In the genomic region with DNA sequence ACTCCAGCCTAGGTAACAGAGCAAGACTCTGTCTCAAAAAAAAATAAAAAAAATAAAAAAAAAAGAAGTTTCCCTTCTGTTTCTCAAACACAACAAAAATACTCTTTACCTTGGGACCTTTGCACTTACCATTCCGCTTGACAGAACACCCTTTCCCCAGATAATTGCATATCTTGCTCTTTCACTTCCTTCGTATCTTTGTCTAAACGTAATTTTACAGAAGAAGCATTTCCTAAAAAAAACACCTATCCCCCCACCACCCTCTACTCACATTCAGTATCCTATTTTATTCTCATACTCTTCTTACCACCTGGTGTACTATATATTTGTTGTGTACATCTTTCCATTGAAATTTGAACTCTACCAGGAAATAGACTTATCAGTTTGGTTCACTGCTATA, we compare ENCODE assay signal across 1 cellular context.
A peak's percentile ranks its signal among the peaks of the same experiment; 100 is the strongest.
TF ChIP-seq lines count a peak whose summit lies in the region.

No MANE protein-coding gene starts in this region.

TF ChIP-seq in GM12878, 131 proteins besides CTCF, POLR2A, EP300 and RAD21:
- TF ChIP-seq IRF3 (IDR thresholded peaks at IDR 0.05) (no peak), MEF2B (IDR thresholded peaks at IDR 0.05; ENCODE audit: partially characterized antibody, poor library complexity, severe bottlenecking) (peak; percentile 84), NBN (IDR thresholded peaks at IDR 0.05) (peak; percentile 93), SPI1 (IDR thresholded peaks at IDR 0.05; ENCODE audit: borderline replicate concordance, insufficient read depth, low read depth, low read length) (peak; percentile 75; the same call in 1 of the 2 replicates), ZNF384 (IDR thresholded peaks at IDR 0.05; ENCODE audit: borderline replicate concordance, low read depth, low read length) (peak; percentile 93), HCFC1 (IDR thresholded peaks at IDR 0.05; ENCODE audit: low read length) (no peak), SIN3A (IDR thresholded peaks at IDR 0.05; ENCODE audit: low read depth, low read length) (no peak), RCOR1 (conservative IDR thresholded peaks at IDR 0.05; ENCODE audit: low read depth, low read length) (no peak), ETV6 (conservative IDR thresholded peaks at IDR 0.05 in 1 of 2, IDR thresholded peaks at IDR 0.05 in 1 of 2; ENCODE audit: borderline replicate concordance in 1 of 2, low read depth in 1 of 2) (0 out of 4 replicates have a peak, but pooled peaks of 1 of the 2 experiments have one; percentile 57), NR2F1 (conservative IDR thresholded peaks at IDR 0.05) (peak; percentile 94), PAX8 (IDR thresholded peaks at IDR 0.05) (no peak), ZNF274 (IDR thresholded peaks at IDR 0.05; ENCODE audit: insufficient read depth, insufficient read length) (no peak), MXI1 (IDR thresholded peaks at IDR 0.05; ENCODE audit: low read depth, low read length) (peak; percentile 49; the same call in 1 of the 2 replicates), HDAC2 (IDR thresholded peaks at IDR 0.05) (no peak), MEF2A (IDR thresholded peaks at IDR 0.05; ENCODE audit: insufficient read depth, low read depth, low read length) (no peak), JUNB (IDR thresholded peaks at IDR 0.05) (no peak), PAX5 (IDR thresholded peaks at IDR 0.05; ENCODE audit: borderline replicate concordance, low read depth, low read length) (0 out of 2 replicates have a peak, but pooled peaks have one; percentile 48), CBX3 (IDR thresholded peaks at IDR 0.05; ENCODE audit: borderline replicate concordance, low read depth) (no peak), CEBPB (IDR thresholded peaks at IDR 0.05; ENCODE audit: borderline replicate concordance in 1 of 2, low read depth in 2 of 2, low read length in 2 of 2) (no peak), NFIC (IDR thresholded peaks at IDR 0.05; ENCODE audit: low read depth, low read length) (peak; percentile 50; the same call in 1 of the 2 replicates), MTA2 (IDR thresholded peaks at IDR 0.05; ENCODE audit: low read depth) (peak; percentile 94), GATAD2B (conservative IDR thresholded peaks at IDR 0.05; ENCODE audit: low read depth) (0 out of 2 replicates have a peak, but pooled peaks have one; percentile 31), TCF12 (IDR thresholded peaks at IDR 0.05; ENCODE audit: low read depth, low read length) (no peak), JUND (IDR thresholded peaks at IDR 0.05; ENCODE audit: low read depth, low read length) (no peak), KDM1A (IDR thresholded peaks at IDR 0.05; ENCODE audit: borderline replicate concordance) (no peak), CREB1 (IDR thresholded peaks at IDR 0.05; ENCODE audit: low read depth) (0 out of 2 replicates have a peak, but pooled peaks have one; percentile 2), KAT2A (conservative IDR thresholded peaks at IDR 0.05; ENCODE audit: control insufficient read depth, low read depth, low read length) (no peak), BMI1 (IDR thresholded peaks at IDR 0.05; ENCODE audit: borderline replicate concordance) (0 out of 2 replicates have a peak, but pooled peaks have one; percentile 42), NR2C2 (IDR thresholded peaks at IDR 0.05; ENCODE audit: borderline replicate concordance, control insufficient read depth, insufficient read length, low read depth) (no peak), KLF5 (IDR thresholded peaks at IDR 0.05; ENCODE audit: partially characterized antibody) (no peak), RUNX3 (IDR thresholded peaks at IDR 0.05; ENCODE audit: low read length) (0 out of 2 replicates have a peak, but pooled peaks have one; percentile 19), TBL1XR1 (IDR thresholded peaks at IDR 0.05; ENCODE audit: low read depth, low read length) (0 out of 2 replicates have a peak, but pooled peaks have one; percentile 36), IKZF1 (conservative IDR thresholded peaks at IDR 0.05) (peak; percentile 71), GABPA (IDR thresholded peaks at IDR 0.05; ENCODE audit: low read depth) (no peak), RELB (IDR thresholded peaks at IDR 0.05; ENCODE audit: low read depth) (peak; percentile 74), ATF7 (IDR thresholded peaks at IDR 0.05; ENCODE audit: low read depth) (peak; percentile 81), IKZF2 (IDR thresholded peaks at IDR 0.05) (peak; percentile 86 to 87), DPF2 (IDR thresholded peaks at IDR 0.05) (0 out of 2 replicates have a peak, but pooled peaks have one; percentile 29), ZNF217 (IDR thresholded peaks at IDR 0.05) (peak; percentile 81; the same call in 1 of the 2 replicates), SMC3 (IDR thresholded peaks at IDR 0.05; ENCODE audit: borderline replicate concordance, low read length) (no peak)
- TF ChIP-seq, protein P1, sequence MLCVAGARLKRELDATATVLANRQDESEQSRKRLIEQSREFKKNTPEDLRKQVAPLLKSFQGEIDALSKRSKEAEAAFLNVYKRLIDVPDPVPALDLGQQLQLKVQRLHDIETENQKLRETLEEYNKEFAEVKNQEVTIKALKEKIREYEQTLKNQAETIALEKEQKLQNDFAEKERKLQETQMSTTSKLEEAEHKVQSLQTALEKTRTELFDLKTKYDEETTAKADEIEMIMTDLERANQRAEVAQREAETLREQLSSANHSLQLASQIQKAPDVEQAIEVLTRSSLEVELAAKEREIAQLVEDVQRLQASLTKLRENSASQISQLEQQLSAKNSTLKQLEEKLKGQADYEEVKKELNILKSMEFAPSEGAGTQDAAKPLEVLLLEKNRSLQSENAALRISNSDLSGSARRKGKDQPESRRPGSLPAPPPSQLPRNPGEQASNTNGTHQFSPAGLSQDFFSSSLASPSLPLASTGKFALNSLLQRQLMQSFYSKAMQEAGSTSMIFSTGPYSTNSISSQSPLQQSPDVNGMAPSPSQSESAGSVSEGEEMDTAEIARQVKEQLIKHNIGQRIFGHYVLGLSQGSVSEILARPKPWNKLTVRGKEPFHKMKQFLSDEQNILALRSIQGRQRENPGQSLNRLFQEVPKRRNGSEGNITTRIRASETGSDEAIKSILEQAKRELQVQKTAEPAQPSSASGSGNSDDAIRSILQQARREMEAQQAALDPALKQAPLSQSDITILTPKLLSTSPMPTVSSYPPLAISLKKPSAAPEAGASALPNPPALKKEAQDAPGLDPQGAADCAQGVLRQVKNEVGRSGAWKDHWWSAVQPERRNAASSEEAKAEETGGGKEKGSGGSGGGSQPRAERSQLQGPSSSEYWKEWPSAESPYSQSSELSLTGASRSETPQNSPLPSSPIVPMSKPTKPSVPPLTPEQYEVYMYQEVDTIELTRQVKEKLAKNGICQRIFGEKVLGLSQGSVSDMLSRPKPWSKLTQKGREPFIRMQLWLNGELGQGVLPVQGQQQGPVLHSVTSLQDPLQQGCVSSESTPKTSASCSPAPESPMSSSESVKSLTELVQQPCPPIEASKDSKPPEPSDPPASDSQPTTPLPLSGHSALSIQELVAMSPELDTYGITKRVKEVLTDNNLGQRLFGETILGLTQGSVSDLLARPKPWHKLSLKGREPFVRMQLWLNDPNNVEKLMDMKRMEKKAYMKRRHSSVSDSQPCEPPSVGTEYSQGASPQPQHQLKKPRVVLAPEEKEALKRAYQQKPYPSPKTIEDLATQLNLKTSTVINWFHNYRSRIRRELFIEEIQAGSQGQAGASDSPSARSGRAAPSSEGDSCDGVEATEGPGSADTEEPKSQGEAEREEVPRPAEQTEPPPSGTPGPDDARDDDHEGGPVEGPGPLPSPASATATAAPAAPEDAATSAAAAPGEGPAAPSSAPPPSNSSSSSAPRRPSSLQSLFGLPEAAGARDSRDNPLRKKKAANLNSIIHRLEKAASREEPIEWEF (IDR thresholded peaks at IDR 0.05; ENCODE audit: insufficient replicate concordance, low read depth, low read length): peak; percentile 45
- TF ChIP-seq, protein P2, sequence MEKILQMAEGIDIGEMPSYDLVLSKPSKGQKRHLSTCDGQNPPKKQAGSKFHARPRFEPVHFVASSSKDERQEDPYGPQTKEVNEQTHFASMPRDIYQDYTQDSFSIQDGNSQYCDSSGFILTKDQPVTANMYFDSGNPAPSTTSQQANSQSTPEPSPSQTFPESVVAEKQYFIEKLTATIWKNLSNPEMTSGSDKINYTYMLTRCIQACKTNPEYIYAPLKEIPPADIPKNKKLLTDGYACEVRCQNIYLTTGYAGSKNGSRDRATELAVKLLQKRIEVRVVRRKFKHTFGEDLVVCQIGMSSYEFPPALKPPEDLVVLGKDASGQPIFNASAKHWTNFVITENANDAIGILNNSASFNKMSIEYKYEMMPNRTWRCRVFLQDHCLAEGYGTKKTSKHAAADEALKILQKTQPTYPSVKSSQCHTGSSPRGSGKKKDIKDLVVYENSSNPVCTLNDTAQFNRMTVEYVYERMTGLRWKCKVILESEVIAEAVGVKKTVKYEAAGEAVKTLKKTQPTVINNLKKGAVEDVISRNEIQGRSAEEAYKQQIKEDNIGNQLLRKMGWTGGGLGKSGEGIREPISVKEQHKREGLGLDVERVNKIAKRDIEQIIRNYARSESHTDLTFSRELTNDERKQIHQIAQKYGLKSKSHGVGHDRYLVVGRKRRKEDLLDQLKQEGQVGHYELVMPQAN (conservative IDR thresholded peaks at IDR 0.05): 0 out of 2 replicates have a peak, but pooled peaks have one; percentile 43
- TF ChIP-seq, protein P3, sequence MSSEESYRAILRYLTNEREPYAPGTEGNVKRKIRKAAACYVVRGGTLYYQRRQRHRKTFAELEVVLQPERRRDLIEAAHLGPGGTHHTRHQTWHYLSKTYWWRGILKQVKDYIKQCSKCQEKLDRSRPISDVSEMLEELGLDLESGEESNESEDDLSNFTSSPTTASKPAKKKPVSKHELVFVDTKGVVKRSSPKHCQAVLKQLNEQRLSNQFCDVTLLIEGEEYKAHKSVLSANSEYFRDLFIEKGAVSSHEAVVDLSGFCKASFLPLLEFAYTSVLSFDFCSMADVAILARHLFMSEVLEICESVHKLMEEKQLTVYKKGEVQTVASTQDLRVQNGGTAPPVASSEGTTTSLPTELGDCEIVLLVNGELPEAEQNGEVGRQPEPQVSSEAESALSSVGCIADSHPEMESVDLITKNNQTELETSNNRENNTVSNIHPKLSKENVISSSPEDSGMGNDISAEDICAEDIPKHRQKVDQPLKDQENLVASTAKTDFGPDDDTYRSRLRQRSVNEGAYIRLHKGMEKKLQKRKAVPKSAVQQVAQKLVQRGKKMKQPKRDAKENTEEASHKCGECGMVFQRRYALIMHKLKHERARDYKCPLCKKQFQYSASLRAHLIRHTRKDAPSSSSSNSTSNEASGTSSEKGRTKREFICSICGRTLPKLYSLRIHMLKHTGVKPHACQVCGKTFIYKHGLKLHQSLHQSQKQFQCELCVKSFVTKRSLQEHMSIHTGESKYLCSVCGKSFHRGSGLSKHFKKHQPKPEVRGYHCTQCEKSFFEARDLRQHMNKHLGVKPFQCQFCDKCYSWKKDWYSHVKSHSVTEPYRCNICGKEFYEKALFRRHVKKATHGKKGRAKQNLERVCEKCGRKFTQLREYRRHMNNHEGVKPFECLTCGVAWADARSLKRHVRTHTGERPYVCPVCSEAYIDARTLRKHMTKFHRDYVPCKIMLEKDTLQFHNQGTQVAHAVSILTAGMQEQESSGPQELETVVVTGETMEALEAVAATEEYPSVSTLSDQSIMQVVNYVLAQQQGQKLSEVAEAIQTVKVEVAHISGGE (CRISPR knock-in tag; IDR thresholded peaks at IDR 0.05): no peak
- TF ChIP-seq, protein P4, sequence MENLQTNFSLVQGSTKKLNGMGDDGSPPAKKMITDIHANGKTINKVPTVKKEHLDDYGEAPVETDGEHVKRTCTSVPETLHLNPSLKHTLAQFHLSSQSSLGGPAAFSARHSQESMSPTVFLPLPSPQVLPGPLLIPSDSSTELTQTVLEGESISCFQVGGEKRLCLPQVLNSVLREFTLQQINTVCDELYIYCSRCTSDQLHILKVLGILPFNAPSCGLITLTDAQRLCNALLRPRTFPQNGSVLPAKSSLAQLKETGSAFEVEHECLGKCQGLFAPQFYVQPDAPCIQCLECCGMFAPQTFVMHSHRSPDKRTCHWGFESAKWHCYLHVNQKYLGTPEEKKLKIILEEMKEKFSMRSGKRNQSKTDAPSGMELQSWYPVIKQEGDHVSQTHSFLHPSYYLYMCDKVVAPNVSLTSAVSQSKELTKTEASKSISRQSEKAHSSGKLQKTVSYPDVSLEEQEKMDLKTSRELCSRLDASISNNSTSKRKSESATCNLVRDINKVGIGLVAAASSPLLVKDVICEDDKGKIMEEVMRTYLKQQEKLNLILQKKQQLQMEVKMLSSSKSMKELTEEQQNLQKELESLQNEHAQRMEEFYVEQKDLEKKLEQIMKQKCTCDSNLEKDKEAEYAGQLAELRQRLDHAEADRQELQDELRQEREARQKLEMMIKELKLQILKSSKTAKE (IDR thresholded peaks at IDR 0.05; ENCODE audit: low read depth, poor library complexity, severe bottlenecking): peak; percentile 68
- TF ChIP-seq, protein P5, sequence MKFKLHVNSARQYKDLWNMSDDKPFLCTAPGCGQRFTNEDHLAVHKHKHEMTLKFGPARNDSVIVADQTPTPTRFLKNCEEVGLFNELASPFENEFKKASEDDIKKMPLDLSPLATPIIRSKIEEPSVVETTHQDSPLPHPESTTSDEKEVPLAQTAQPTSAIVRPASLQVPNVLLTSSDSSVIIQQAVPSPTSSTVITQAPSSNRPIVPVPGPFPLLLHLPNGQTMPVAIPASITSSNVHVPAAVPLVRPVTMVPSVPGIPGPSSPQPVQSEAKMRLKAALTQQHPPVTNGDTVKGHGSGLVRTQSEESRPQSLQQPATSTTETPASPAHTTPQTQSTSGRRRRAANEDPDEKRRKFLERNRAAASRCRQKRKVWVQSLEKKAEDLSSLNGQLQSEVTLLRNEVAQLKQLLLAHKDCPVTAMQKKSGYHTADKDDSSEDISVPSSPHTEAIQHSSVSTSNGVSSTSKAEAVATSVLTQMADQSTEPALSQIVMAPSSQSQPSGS (IDR thresholded peaks at IDR 0.05; ENCODE audit: low read length): no peak
TF ChIP-seq in GM12878: peak in this region for 24.
